In the genomic region with DNA sequence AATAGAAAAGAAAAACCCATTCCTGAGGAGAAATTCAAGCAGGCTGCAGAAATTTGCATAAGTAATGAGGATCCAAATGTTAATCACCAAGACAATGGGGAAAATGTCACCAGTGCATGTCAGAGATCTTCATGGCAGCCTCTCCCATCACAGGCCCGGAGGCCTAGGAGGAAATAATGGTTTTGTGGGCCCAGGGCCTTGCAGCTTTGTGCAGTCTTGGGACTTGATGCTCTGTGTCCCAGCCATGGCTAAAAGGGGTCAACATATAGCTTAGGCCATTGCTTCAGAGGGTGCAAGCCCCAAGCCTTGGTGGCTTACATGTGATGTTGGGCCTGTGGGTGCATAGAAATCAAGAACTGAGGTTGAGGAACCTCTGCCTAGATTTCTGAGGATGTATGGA, we compare ENCODE assay signal across 23 cellular contexts.
"Had no signal": no experiment of that assay in that cellular context is flagged by ENCODE, and none has a peak within 500 bp of the region (broad histone marks: within the 10 kb centered on the region; RNA-seq: fewer than 3 reads in every experiment).

No MANE protein-coding gene starts in this region.

- H3K27me3 ChIP-seq: breast epithelium, Peyer's patch, SJCRH30 had no signal

- H3K36me3 ChIP-seq: breast epithelium had no signal

- H3K4me1 ChIP-seq: breast epithelium, Peyer's patch, SJCRH30 had no signal

- H3K4me3 ChIP-seq: breast epithelium, Peyer's patch, SJCRH30 had no signal

- H3K9ac ChIP-seq: SK-N-SH had no signal

- DNase-seq: activated CD4-positive, alpha-beta T cell treated with anti-CD3 and anti-CD28 coated beads for 36 hours; activated CD8-positive, alpha-beta memory T cell treated with anti-CD3 and anti-CD28 coated beads, Interleukin-2, amount 50 U/mL, for 4 hours; activated CD8-positive, alpha-beta T cell treated with anti-CD3 and anti-CD28 coated beads for 36 hours; activated gamma-delta T cell treated with Interleukin-2 at 50 U/mL for 16 hours; activated naive CD4-positive, alpha-beta T cell treated with anti-CD3 and anti-CD28 coated beads, Interleukin-2, amount 10 ng/mL, durations not matched to agents 7 days and 5 days; activated naive CD8-positive, alpha-beta T cell treated with anti-CD3 and anti-CD28 coated beads, Interleukin-2, amount 10 ng/mL, durations not matched to agents 7 days and 5 days; activated T-cell treated with anti-CD3 and anti-CD28 coated beads, Interleukin-2, amount 50 U/mL, for 72 hours; aorta; caudate nucleus; NCI-H1048; NCI-H1417; NCI-H1930; NCI-H510A treated with DMSO at 0.1 percent for 48 hours; NCI-H69; NK-92 treated with Interleukin-12 subunit alpha and Interleukin-12 subunit beta, amount 100 ng/mL, for 24 hours; Peyer's patch; Right ventricle myocardium superior; SJCRH30; SK-N-SH; T-helper 1 cell; WERI-Rb-1 had no signal

- H3K27ac ChIP-seq: breast epithelium, Peyer's patch, RWPE1, SJCRH30, WERI-Rb-1 had no signal

- H3K4me2 ChIP-seq: SK-N-SH had no signal

- H3K9me2 ChIP-seq: SK-N-SH had no signal

- ATAC-seq: activated CD4-positive, alpha-beta T cell treated with anti-CD3 and anti-CD28 coated beads for 36 hours; activated CD8-positive, alpha-beta T cell treated with anti-CD3 and anti-CD28 coated beads for 36 hours; activated T-cell treated with anti-CD3 and anti-CD28 coated beads, Interleukin-2, amount 50 U/mL, for 72 hours had no signal
